ENCODE assay signal across 37 cellular contexts in genomic region chr2:1738163-1738562, GRCh38. TPM values are rescaled to one million over a fixed set of nuclear protein-coding genes. Genes with fewer than 3 reads are reported as not detected.
A peak's percentile ranks its signal among the peaks of the same experiment; 100 is the strongest.
DNase-seq lines count a peak whose midpoint lies in the region; ATAC-seq and TF ChIP-seq lines count a peak whose summit lies in the region.
"Had no signal": no experiment of that assay in that cellular context is flagged by ENCODE, and none has a peak within 500 bp of the region (broad histone marks: within the 10 kb centered on the region; RNA-seq: fewer than 3 reads in every experiment).

No MANE protein-coding gene starts in this region.

- peaks cover 3% of the 10 kb centered on the region for H3K4me1 ChIP-seq in upper lobe of right lung

- intact Hi-C loops in activated CD8-positive, alpha-beta T cell treated with anti-CD3 and anti-CD28 coated beads for 36 hours (cut with micrococcal nuclease): no loop called here
- intact Hi-C loops in sciatic nerve (cut with DNase I) (no loop called here), upper lobe of right lung (cut with DNase I) (no loop called here)

- TF ChIP-seq CTCF in activated CD8-positive, alpha-beta T cell treated with anti-CD3 and anti-CD28 coated beads for 36 hours (IDR thresholded peaks at IDR 0.05): no peak
- TF ChIP-seq CTCF in chondrocyte (IDR thresholded peaks at IDR 0.05): no peak
- TF ChIP-seq CTCF in upper lobe of right lung (IDR thresholded peaks at IDR 0.05): no peak

- H3K4me3 ChIP-seq in upper lobe of right lung: no peak overlapping the region
- H3K4me3 ChIP-seq: cardiac muscle cell, heart left ventricle, lower lobe of right lung, spleen, tibial nerve had no signal

- H3K9me3 ChIP-seq in upper lobe of right lung: no peaks in the 10 kb centered on the region
- H3K9me3 ChIP-seq: lower lobe of right lung had no signal

- H3K27ac ChIP-seq in upper lobe of right lung: no peak overlapping the region
- H3K27ac ChIP-seq: cardiac muscle cell, foreskin keratinocyte, HL-60, lower lobe of right lung, spleen had no signal

- no peak overlapping the region for H3K4me3 Mint-ChIP-seq in activated CD8-positive, alpha-beta T cell treated with anti-CD3 and anti-CD28 coated beads, Interleukin-2, amount 10 ng/mL, durations not matched to agents 7 days and 5 days
- H3K4me3 Mint-ChIP-seq in activated CD8-positive, alpha-beta T cell treated with anti-CD3 and anti-CD28 coated beads for 36 hours: no peak overlapping the region
- no peak overlapping the region for H3K4me3 Mint-ChIP-seq in chondrocyte (ENCODE audit: unreplicated experiment)
- no peak overlapping the region for H3K4me3 Mint-ChIP-seq in activated T-cell treated with anti-CD3 and anti-CD28 coated beads, Interleukin-2, amount 50 U/mL, for 24 hours
- H3K4me3 Mint-ChIP-seq: activated CD4-positive, alpha-beta T cell treated with anti-CD3 and anti-CD28 coated beads for 36 hours; activated naive CD8-positive, alpha-beta T cell treated with anti-CD3 and anti-CD28 coated beads for 36 hours; CD14-positive monocyte; dendritic cell treated with granulocyte-macrophage colony-stimulating factor and Interleukin-4, amounts not matched to agents 40 ng/mL and 50 ng/mL, for 4 days; H9; naive thymus-derived CD8-positive, alpha-beta T cell; stimulated activated naive CD8-positive, alpha-beta T cell treated with anti-CD3 and anti-CD28 coated beads, Interleukin-15, Interleukin-2, amounts not matched to agents 100 ng/mL and 50 ng/mL, for 24 hours had no signal

- no peak overlapping the region for H3K27ac Mint-ChIP-seq in activated CD8-positive, alpha-beta T cell treated with anti-CD3 and anti-CD28 coated beads, Interleukin-2, amount 10 ng/mL, durations not matched to agents 7 days and 5 days
- H3K27ac Mint-ChIP-seq in activated CD8-positive, alpha-beta T cell treated with anti-CD3 and anti-CD28 coated beads for 36 hours: no peak overlapping the region
- H3K27ac Mint-ChIP-seq in chondrocyte (ENCODE audit: unreplicated experiment): peak overlapping the region; percentile 32
- H3K27ac Mint-ChIP-seq in activated T-cell treated with anti-CD3 and anti-CD28 coated beads, Interleukin-2, amount 50 U/mL, for 24 hours: no peak overlapping the region
- H3K27ac Mint-ChIP-seq: activated CD4-positive, alpha-beta T cell treated with anti-CD3 and anti-CD28 coated beads for 36 hours; activated naive CD8-positive, alpha-beta T cell treated with anti-CD3 and anti-CD28 coated beads for 36 hours; CD14-positive monocyte; dendritic cell treated with granulocyte-macrophage colony-stimulating factor and Interleukin-4, amounts not matched to agents 40 ng/mL and 50 ng/mL, for 4 days; naive thymus-derived CD8-positive, alpha-beta T cell; stimulated activated naive CD8-positive, alpha-beta T cell treated with anti-CD3 and anti-CD28 coated beads, Interleukin-15, Interleukin-2, amounts not matched to agents 100 ng/mL and 50 ng/mL, for 24 hours had no signal

- no peaks in the 10 kb centered on the region for H3K36me3 Mint-ChIP-seq in activated CD8-positive, alpha-beta T cell treated with anti-CD3 and anti-CD28 coated beads, Interleukin-2, amount 10 ng/mL, durations not matched to agents 7 days and 5 days (ENCODE audit: low read depth)
- H3K36me3 Mint-ChIP-seq in activated CD8-positive, alpha-beta T cell treated with anti-CD3 and anti-CD28 coated beads for 36 hours (ENCODE audit: low read depth): no peaks in the 10 kb centered on the region
- peaks cover 5% of the 10 kb centered on the region for H3K36me3 Mint-ChIP-seq in chondrocyte (ENCODE audit: low read depth)
- no peaks in the 10 kb centered on the region for H3K36me3 Mint-ChIP-seq in activated T-cell treated with anti-CD3 and anti-CD28 coated beads, Interleukin-2, amount 50 U/mL, for 24 hours (ENCODE audit: low read depth)
- H3K36me3 Mint-ChIP-seq: activated naive CD8-positive, alpha-beta T cell treated with anti-CD3 and anti-CD28 coated beads for 36 hours; CD14-positive monocyte; naive thymus-derived CD8-positive, alpha-beta T cell had no signal

- peak; percentile 4 for DNase-seq in activated CD8-positive, alpha-beta T cell treated with anti-CD3 and anti-CD28 coated beads, Interleukin-2, amount 10 ng/mL, durations not matched to agents 7 days and 5 days
- no peak for DNase-seq in activated CD8-positive, alpha-beta T cell treated with anti-CD3 and anti-CD28 coated beads for 36 hours
- DNase-seq in chondrocyte (ENCODE audit: low spot score) (no peak), sciatic nerve (ENCODE audit: low spot score) (peak; percentile 40), upper lobe of right lung (peak; percentile 31), ecto neural progenitor cell (ENCODE audit: low spot score) (no peak)
- DNase-seq in activated T-cell treated with anti-CD3 and anti-CD28 coated beads, Interleukin-2, amount 50 U/mL, for 24 hours: no peak
- DNase-seq in activated CD4-positive, alpha-beta T cell treated with anti-CD3 and anti-CD28 coated beads, Interleukin-2, amount 50 U/mL, for 48 hours: no peak
- DNase-seq: 8988T; activated CD4-positive, alpha-beta T cell treated with anti-CD3 and anti-CD28 coated beads for 36 hours; activated CD8-positive, alpha-beta memory T cell treated with anti-CD3 and anti-CD28 coated beads for 24 hours; activated gamma-delta T cell; activated naive CD8-positive, alpha-beta T cell treated with anti-CD3 and anti-CD28 coated beads for 36 hours; activated T-cell treated with anti-CD3 and anti-CD28 coated beads, Interleukin-2, amount 50 U/mL, for 1 hour; anterior cingulate cortex; DMS53; foreskin keratinocyte; H9; heart left ventricle; KG1; naive thymus-derived CD8-positive, alpha-beta T cell; NCI-H1092 treated with DMSO at 0.1 percent for 48 hours; NCI-H1930; NK-92 treated with Interleukin-12 subunit alpha and Interleukin-12 subunit beta, amount 100 ng/mL, for 24 hours; nucleus accumbens; SHP77; spleen; stimulated activated CD4-positive, alpha-beta T cell treated with anti-CD3 and anti-CD28 coated beads, Interleukin-2, amount 100 ng/mL, for 24 hours; stimulated activated CD8-positive, alpha-beta memory T cell treated with anti-CD3 and anti-CD28 coated beads, Interleukin-4, amount 100 ng/mL, for 48 hours had no signal

- ATAC-seq in activated CD8-positive, alpha-beta T cell treated with anti-CD3 and anti-CD28 coated beads, Interleukin-2, amount 10 ng/mL, durations not matched to agents 7 days and 5 days: no peak
- no peak for ATAC-seq in activated CD8-positive, alpha-beta T cell treated with anti-CD3 and anti-CD28 coated beads for 36 hours
- no peak for ATAC-seq in sciatic nerve
- no peak for ATAC-seq in upper lobe of right lung
- ATAC-seq: activated CD4-positive, alpha-beta T cell treated with anti-CD3 and anti-CD28 coated beads for 36 hours; esophagus mucosa; foreskin keratinocyte; lower lobe of right lung; naive thymus-derived CD8-positive, alpha-beta T cell had no signal

- H3K27me3 ChIP-seq in upper lobe of right lung: no peaks in the 10 kb centered on the region
- H3K27me3 ChIP-seq: cardiac muscle cell, foreskin keratinocyte, tibial nerve had no signal

- no peaks in the 10 kb centered on the region for H3K9me3 Mint-ChIP-seq in activated CD8-positive, alpha-beta T cell treated with anti-CD3 and anti-CD28 coated beads, Interleukin-2, amount 10 ng/mL, durations not matched to agents 7 days and 5 days (ENCODE audit: insufficient read depth)
- no peaks in the 10 kb centered on the region for H3K9me3 Mint-ChIP-seq in activated CD8-positive, alpha-beta T cell treated with anti-CD3 and anti-CD28 coated beads for 36 hours
- peaks cover 5% of the 10 kb centered on the region for H3K9me3 Mint-ChIP-seq in chondrocyte (ENCODE audit: low read depth)
- H3K9me3 Mint-ChIP-seq in activated T-cell treated with anti-CD3 and anti-CD28 coated beads, Interleukin-2, amount 50 U/mL, for 24 hours: no peaks in the 10 kb centered on the region
- H3K9me3 Mint-ChIP-seq: activated naive CD8-positive, alpha-beta T cell treated with anti-CD3 and anti-CD28 coated beads for 36 hours; stimulated activated naive CD8-positive, alpha-beta T cell treated with anti-CD3 and anti-CD28 coated beads, Interleukin-15, Interleukin-2, amounts not matched to agents 100 ng/mL and 50 ng/mL, for 24 hours had no signal

- peaks cover 18% of the 10 kb centered on the region for H3K27me3 Mint-ChIP-seq in activated CD8-positive, alpha-beta T cell treated with anti-CD3 and anti-CD28 coated beads, Interleukin-2, amount 10 ng/mL, durations not matched to agents 7 days and 5 days (ENCODE audit: low read depth)
- peaks cover 19% of the 10 kb centered on the region for H3K27me3 Mint-ChIP-seq in activated CD8-positive, alpha-beta T cell treated with anti-CD3 and anti-CD28 coated beads for 36 hours
- no peaks in the 10 kb centered on the region for H3K27me3 Mint-ChIP-seq in chondrocyte (ENCODE audit: low read depth)
- H3K27me3 Mint-ChIP-seq in activated T-cell treated with anti-CD3 and anti-CD28 coated beads, Interleukin-2, amount 50 U/mL, for 24 hours: peaks cover 15% of the 10 kb centered on the region

- POLR2A ChIA-PET in activated CD8-positive, alpha-beta T cell treated with anti-CD3 and anti-CD28 coated beads, Interleukin-2, amount 10 ng/mL, durations not matched to agents 7 days and 5 days (lab: Charles Lee): no interaction called here
- POLR2A ChIA-PET in activated CD8-positive, alpha-beta T cell treated with anti-CD3 and anti-CD28 coated beads for 36 hours (lab: Charles Lee): no interaction called here

- H3K4me1 Mint-ChIP-seq in activated CD8-positive, alpha-beta T cell treated with anti-CD3 and anti-CD28 coated beads, Interleukin-2, amount 10 ng/mL, durations not matched to agents 7 days and 5 days (ENCODE audit: low read depth): peaks cover 6% of the 10 kb centered on the region
- H3K4me1 Mint-ChIP-seq in activated CD8-positive, alpha-beta T cell treated with anti-CD3 and anti-CD28 coated beads for 36 hours (ENCODE audit: low read depth): peaks cover 2% of the 10 kb centered on the region
- peaks cover 69% of the 10 kb centered on the region for H3K4me1 Mint-ChIP-seq in chondrocyte (ENCODE audit: low read depth)
- H3K4me1 Mint-ChIP-seq in activated T-cell treated with anti-CD3 and anti-CD28 coated beads, Interleukin-2, amount 50 U/mL, for 24 hours (ENCODE audit: low read depth): peaks cover 6% of the 10 kb centered on the region

- no peaks in the 10 kb centered on the region for H3K36me3 ChIP-seq in upper lobe of right lung
- H3K36me3 ChIP-seq: cardiac muscle cell, heart left ventricle, lower lobe of right lung, spleen had no signal

- CTCF ChIA-PET in activated CD8-positive, alpha-beta T cell treated with anti-CD3 and anti-CD28 coated beads, Interleukin-2, amount 10 ng/mL, durations not matched to agents 7 days and 5 days (lab: Charles Lee): interaction anchor here (1.6 kb wide), 1 partner anchor 13 kb away, joined by 4 read pairs; no protein-coding TSS in a partner anchor
- CTCF ChIA-PET in activated CD8-positive, alpha-beta T cell treated with anti-CD3 and anti-CD28 coated beads for 36 hours (lab: Charles Lee): no interaction called here

RNA-seq across cellular contexts. Expression of gene PXDN, which starts 6.2 kb away (rescaled TPM):
- total RNA-seq in activated CD8-positive, alpha-beta T cell treated with anti-CD3 and anti-CD28 coated beads, Interleukin-2, amount 10 ng/mL, durations not matched to agents 7 days and 5 days: under 1 TPM; 0.26 to 0.92 TPM
- total RNA-seq in activated CD8-positive, alpha-beta T cell treated with anti-CD3 and anti-CD28 coated beads for 36 hours: under 1 TPM; 0.58 to 0.83 TPM
- 499 to 576 TPM (median 571 TPM) in 3 replicates for total RNA-seq in chondrocyte
- total RNA-seq in sciatic nerve: 38.1 TPM
- 58.4 TPM for total RNA-seq in upper lobe of right lung

Comparison
In these comparisons a context has a peak if more than half of its experiments do, and no peak if none do; other contexts are left out.
1. DNase-seq: peak in activated CD8-positive, alpha-beta T cell treated with anti-CD3 and anti-CD28 coated beads, Interleukin-2, amount 10 ng/mL, durations not matched to agents 7 days and 5 days (single experiment), sciatic nerve (single experiment) and upper lobe of right lung (single experiment); none in activated CD8-positive, alpha-beta T cell treated with anti-CD3 and anti-CD28 coated beads for 36 hours (single experiment), chondrocyte (single experiment), activated T-cell treated with anti-CD3 and anti-CD28 coated beads, Interleukin-2, amount 50 U/mL, for 24 hours (single experiment), activated CD4-positive, alpha-beta T cell treated with anti-CD3 and anti-CD28 coated beads, Interleukin-2, amount 50 U/mL, for 48 hours (0 of 2) and ecto neural progenitor cell (single experiment).
2. RNA of gene PXDN, which starts 6.2 kb away (total RNA-seq): 499 to 576 TPM in chondrocyte, 58.4 TPM in upper lobe of right lung (single experiment) and 38.1 TPM in sciatic nerve (single experiment); 0.26 to 0.92 TPM in activated CD8-positive, alpha-beta T cell treated with anti-CD3 and anti-CD28 coated beads, Interleukin-2, amount 10 ng/mL, durations not matched to agents 7 days and 5 days and 0.58 to 0.83 TPM in activated CD8-positive, alpha-beta T cell treated with anti-CD3 and anti-CD28 coated beads for 36 hours; every median in the first group is over 10 times any median in the second.